Comparison of ENCODE assay signal across 1 cellular context in the genomic region with DNA sequence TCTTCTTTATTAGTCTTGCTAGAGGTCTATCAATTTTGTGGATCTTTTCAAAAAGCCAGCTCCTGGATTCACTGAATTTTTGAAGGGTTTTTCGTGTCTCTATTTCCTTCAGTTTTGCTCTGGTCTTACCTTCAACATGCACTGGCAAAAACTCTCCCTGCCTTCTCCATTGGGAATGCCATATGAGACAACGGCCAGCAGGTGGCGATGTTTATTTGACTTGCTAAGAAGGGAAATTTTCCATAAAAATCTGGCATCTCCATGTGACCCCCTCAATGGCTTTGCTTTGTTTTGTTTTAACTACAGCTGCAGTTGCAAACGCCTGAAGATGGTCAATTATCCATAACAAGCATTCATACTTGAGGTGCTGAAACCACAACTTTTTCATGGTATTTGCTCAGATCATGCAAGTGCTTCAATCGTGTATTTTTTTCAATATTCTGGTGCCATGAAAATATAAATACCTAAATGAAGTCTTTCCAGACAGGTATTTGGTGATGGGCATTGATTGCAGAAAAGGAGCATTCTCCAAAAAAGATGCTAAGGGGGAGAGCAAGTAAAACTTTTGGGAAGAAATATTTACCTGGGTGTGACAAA.
TF ChIP-seq lines count a peak whose summit lies in the region.

No MANE protein-coding gene starts in this region.

TF ChIP-seq in HepG2, 621 proteins besides CTCF, POLR2A, EP300 and RAD21:
- TF ChIP-seq, protein P1, sequence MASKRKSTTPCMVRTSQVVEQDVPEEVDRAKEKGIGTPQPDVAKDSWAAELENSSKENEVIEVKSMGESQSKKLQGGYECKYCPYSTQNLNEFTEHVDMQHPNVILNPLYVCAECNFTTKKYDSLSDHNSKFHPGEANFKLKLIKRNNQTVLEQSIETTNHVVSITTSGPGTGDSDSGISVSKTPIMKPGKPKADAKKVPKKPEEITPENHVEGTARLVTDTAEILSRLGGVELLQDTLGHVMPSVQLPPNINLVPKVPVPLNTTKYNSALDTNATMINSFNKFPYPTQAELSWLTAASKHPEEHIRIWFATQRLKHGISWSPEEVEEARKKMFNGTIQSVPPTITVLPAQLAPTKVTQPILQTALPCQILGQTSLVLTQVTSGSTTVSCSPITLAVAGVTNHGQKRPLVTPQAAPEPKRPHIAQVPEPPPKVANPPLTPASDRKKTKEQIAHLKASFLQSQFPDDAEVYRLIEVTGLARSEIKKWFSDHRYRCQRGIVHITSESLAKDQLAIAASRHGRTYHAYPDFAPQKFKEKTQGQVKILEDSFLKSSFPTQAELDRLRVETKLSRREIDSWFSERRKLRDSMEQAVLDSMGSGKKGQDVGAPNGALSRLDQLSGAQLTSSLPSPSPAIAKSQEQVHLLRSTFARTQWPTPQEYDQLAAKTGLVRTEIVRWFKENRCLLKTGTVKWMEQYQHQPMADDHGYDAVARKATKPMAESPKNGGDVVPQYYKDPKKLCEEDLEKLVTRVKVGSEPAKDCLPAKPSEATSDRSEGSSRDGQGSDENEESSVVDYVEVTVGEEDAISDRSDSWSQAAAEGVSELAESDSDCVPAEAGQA (IDR thresholded peaks at IDR 0.05; ENCODE audit: low read depth), result no peak
- TF ChIP-seq, protein P1 (CRISPR knock-in tag; IDR thresholded peaks at IDR 0.05; ENCODE audit: borderline replicate concordance), result no peak
- TF ChIP-seq ZNF367 (CRISPR knock-in tag; IDR thresholded peaks at IDR 0.05; ENCODE audit: borderline replicate concordance) (no peak), HOXA9 (CRISPR knock-in tag; IDR thresholded peaks at IDR 0.05; ENCODE audit: borderline replicate concordance) (no peak), PCBP2 (optimal IDR thresholded peaks at IDR 0.05; ENCODE audit: low read depth, low read length, poor library complexity, severe bottlenecking) (no peak), SUZ12 (IDR thresholded peaks at IDR 0.05; ENCODE audit: low read depth, low read length) (no peak), NRL (CRISPR knock-in tag; IDR thresholded peaks at IDR 0.05; ENCODE audit: borderline replicate concordance) (no peak), ZFX (CRISPR knock-in tag; IDR thresholded peaks at IDR 0.05; ENCODE audit: low read depth) (no peak), ZNF501 (CRISPR knock-in tag; IDR thresholded peaks at IDR 0.05) (no peak), ZNF230 (CRISPR knock-in tag; IDR thresholded peaks at IDR 0.05) (no peak), ZSCAN30 (CRISPR knock-in tag; IDR thresholded peaks at IDR 0.05) (no peak), HOXA3 (CRISPR knock-in tag; IDR thresholded peaks at IDR 0.05) (no peak), ZNF782 (CRISPR knock-in tag; IDR thresholded peaks at IDR 0.05; ENCODE audit: borderline replicate concordance) (no peak)
- TF ChIP-seq, protein P2, sequence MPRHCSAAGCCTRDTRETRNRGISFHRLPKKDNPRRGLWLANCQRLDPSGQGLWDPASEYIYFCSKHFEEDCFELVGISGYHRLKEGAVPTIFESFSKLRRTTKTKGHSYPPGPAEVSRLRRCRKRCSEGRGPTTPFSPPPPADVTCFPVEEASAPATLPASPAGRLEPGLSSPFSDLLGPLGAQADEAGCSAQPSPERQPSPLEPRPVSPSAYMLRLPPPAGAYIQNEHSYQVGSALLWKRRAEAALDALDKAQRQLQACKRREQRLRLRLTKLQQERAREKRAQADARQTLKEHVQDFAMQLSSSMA (CRISPR knock-in tag; IDR thresholded peaks at IDR 0.05), result no peak
- TF ChIP-seq, protein P3, sequence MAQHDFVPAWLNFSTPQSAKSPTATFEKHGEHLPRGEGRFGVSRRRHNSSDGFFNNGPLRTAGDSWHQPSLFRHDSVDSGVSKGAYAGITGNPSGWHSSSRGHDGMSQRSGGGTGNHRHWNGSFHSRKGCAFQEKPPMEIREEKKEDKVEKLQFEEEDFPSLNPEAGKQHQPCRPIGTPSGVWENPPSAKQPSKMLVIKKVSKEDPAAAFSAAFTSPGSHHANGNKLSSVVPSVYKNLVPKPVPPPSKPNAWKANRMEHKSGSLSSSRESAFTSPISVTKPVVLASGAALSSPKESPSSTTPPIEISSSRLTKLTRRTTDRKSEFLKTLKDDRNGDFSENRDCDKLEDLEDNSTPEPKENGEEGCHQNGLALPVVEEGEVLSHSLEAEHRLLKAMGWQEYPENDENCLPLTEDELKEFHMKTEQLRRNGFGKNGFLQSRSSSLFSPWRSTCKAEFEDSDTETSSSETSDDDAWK (CRISPR knock-in tag; IDR thresholded peaks at IDR 0.05), result no peak
- TF ChIP-seq, protein P4, sequence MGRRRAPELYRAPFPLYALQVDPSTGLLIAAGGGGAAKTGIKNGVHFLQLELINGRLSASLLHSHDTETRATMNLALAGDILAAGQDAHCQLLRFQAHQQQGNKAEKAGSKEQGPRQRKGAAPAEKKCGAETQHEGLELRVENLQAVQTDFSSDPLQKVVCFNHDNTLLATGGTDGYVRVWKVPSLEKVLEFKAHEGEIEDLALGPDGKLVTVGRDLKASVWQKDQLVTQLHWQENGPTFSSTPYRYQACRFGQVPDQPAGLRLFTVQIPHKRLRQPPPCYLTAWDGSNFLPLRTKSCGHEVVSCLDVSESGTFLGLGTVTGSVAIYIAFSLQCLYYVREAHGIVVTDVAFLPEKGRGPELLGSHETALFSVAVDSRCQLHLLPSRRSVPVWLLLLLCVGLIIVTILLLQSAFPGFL (CRISPR knock-in tag; IDR thresholded peaks at IDR 0.05), result no peak
- TF ChIP-seq, protein P5, sequence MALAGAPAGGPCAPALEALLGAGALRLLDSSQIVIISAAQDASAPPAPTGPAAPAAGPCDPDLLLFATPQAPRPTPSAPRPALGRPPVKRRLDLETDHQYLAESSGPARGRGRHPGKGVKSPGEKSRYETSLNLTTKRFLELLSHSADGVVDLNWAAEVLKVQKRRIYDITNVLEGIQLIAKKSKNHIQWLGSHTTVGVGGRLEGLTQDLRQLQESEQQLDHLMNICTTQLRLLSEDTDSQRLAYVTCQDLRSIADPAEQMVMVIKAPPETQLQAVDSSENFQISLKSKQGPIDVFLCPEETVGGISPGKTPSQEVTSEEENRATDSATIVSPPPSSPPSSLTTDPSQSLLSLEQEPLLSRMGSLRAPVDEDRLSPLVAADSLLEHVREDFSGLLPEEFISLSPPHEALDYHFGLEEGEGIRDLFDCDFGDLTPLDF (CRISPR knock-in tag; IDR thresholded peaks at IDR 0.05), result no peak
- TF ChIP-seq, protein P6, sequence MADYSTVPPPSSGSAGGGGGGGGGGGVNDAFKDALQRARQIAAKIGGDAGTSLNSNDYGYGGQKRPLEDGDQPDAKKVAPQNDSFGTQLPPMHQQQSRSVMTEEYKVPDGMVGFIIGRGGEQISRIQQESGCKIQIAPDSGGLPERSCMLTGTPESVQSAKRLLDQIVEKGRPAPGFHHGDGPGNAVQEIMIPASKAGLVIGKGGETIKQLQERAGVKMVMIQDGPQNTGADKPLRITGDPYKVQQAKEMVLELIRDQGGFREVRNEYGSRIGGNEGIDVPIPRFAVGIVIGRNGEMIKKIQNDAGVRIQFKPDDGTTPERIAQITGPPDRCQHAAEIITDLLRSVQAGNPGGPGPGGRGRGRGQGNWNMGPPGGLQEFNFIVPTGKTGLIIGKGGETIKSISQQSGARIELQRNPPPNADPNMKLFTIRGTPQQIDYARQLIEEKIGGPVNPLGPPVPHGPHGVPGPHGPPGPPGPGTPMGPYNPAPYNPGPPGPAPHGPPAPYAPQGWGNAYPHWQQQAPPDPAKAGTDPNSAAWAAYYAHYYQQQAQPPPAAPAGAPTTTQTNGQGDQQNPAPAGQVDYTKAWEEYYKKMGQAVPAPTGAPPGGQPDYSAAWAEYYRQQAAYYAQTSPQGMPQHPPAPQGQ (CRISPR knock-in tag; IDR thresholded peaks at IDR 0.05; ENCODE audit: borderline replicate concordance), result no peak
- TF ChIP-seq, protein P7, sequence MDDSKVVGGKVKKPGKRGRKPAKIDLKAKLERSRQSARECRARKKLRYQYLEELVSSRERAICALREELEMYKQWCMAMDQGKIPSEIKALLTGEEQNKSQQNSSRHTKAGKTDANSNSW (CRISPR knock-in tag; IDR thresholded peaks at IDR 0.05; ENCODE audit: borderline replicate concordance), result no peak
- TF ChIP-seq, protein P8, sequence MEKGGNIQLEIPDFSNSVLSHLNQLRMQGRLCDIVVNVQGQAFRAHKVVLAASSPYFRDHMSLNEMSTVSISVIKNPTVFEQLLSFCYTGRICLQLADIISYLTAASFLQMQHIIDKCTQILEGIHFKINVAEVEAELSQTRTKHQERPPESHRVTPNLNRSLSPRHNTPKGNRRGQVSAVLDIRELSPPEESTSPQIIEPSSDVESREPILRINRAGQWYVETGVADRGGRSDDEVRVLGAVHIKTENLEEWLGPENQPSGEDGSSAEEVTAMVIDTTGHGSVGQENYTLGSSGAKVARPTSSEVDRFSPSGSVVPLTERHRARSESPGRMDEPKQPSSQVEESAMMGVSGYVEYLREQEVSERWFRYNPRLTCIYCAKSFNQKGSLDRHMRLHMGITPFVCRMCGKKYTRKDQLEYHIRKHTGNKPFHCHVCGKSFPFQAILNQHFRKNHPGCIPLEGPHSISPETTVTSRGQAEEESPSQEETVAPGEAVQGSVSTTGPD (CRISPR knock-in tag; IDR thresholded peaks at IDR 0.05), result no peak
